1 cellular context compared by ENCODE assay signal in genomic region chr1:56148466-56149193, GRCh38.
TF ChIP-seq lines count a peak whose summit lies in the region.

No MANE protein-coding gene starts in this region.

TF ChIP-seq in HepG2, 621 proteins besides CTCF, POLR2A, EP300 and RAD21 (continued from another document):
- TF ChIP-seq ZNF574 (CRISPR knock-in tag; IDR thresholded peaks at IDR 0.05) (peak; percentile 79; the same call in 1 of the 2 replicates), STAG1 (CRISPR knock-in tag; IDR thresholded peaks at IDR 0.05) (peak; percentile 29; the same call in 1 of the 2 replicates), KDM5B (CRISPR knock-in tag; IDR thresholded peaks at IDR 0.05; ENCODE audit: borderline replicate concordance) (no peak), DZIP1 (CRISPR knock-in tag; IDR thresholded peaks at IDR 0.05) (no peak), NR2C2 (CRISPR knock-in tag; IDR thresholded peaks at IDR 0.05; ENCODE audit: borderline replicate concordance) (no peak), HOXA3 (CRISPR knock-in tag; IDR thresholded peaks at IDR 0.05) (no peak)
